14 cellular contexts compared by ENCODE assay signal in genomic region chr5:68178579-68178978, GRCh38. TPM values are rescaled to one million over a fixed set of nuclear protein-coding genes. Genes with fewer than 3 reads are reported as not detected.
DNase-seq lines count a peak whose midpoint lies in the region; ATAC-seq and TF ChIP-seq lines count a peak whose summit lies in the region.
"Had no signal": no experiment of that assay in that cellular context is flagged by ENCODE, and none has a peak within 500 bp of the region (broad histone marks: within the 10 kb centered on the region; RNA-seq: fewer than 3 reads in every experiment).

No MANE protein-coding gene starts in this region.

- no peaks in the 10 kb centered on the region for H3K36me3 Mint-ChIP-seq in activated CD4-positive, alpha-beta T cell treated with anti-CD3 and anti-CD28 coated beads for 36 hours (ENCODE audit: low read depth)
- H3K36me3 Mint-ChIP-seq: CD4-positive, alpha-beta memory T cell had no signal

- H3K27ac ChIP-seq in RWPE2 (ENCODE audit: poor library complexity, severe bottlenecking) = peak overlapping the region; percentile 27
- H3K27ac ChIP-seq in foreskin keratinocyte = peak overlapping the region; percentile 5
- H3K27ac ChIP-seq: stomach had no signal

- H3K27me3 Mint-ChIP-seq in activated CD4-positive, alpha-beta T cell treated with anti-CD3 and anti-CD28 coated beads for 36 hours = no peaks in the 10 kb centered on the region
- H3K27me3 Mint-ChIP-seq: CD4-positive, alpha-beta memory T cell had no signal

- TF ChIP-seq CTCF in RWPE2 (IDR thresholded peaks at IDR 0.05; ENCODE audit: poor library complexity, severe bottlenecking) = no peak
- no peak for TF ChIP-seq CTCF in foreskin keratinocyte (conservative IDR thresholded peaks at IDR 0.05)

- no peaks in the 10 kb centered on the region for H3K36me3 ChIP-seq in RWPE2 (ENCODE audit: low read depth)
- H3K36me3 ChIP-seq: stomach had no signal

- intact Hi-C loops in activated CD4-positive, alpha-beta T cell treated with anti-CD3 and anti-CD28 coated beads for 36 hours (cut with DNase I, micrococcal nuclease) = no loop called here

- H3K27me3 ChIP-seq in RWPE2 (ENCODE audit: insufficient read depth, poor library complexity, severe bottlenecking) (no peaks in the 10 kb centered on the region), foreskin keratinocyte (no peaks in the 10 kb centered on the region)
- H3K27me3 ChIP-seq: stomach had no signal

- peak; percentile 29 for DNase-seq in activated CD4-positive, alpha-beta T cell treated with anti-CD3 and anti-CD28 coated beads for 36 hours
- DNase-seq in activated CD4-positive, alpha-beta T cell treated with anti-CD3 and anti-CD28 coated beads, Interleukin-2, amount 50 U/mL, for 1 hour = no peak
- DNase-seq in EH (ENCODE audit: low read depth) = peak; percentile 49
- DNase-seq in RWPE2 (ENCODE audit: low spot score) = peak; percentile 73
- peak; percentile 76 to 85 for DNase-seq in foreskin keratinocyte
- DNase-seq in dermis blood vessel endothelial cell = no peak
- no peak for DNase-seq in SIG-M5 (lab: John Stamatoyannopoulos, UW)
- DNase-seq: anterior cingulate cortex; CD4-positive, alpha-beta memory T cell; IMR-90; NCI-H1092; NCI-H2171; stomach had no signal

- no peak overlapping the region for H3K27ac Mint-ChIP-seq in activated CD4-positive, alpha-beta T cell treated with anti-CD3 and anti-CD28 coated beads for 36 hours
- H3K27ac Mint-ChIP-seq: CD4-positive, alpha-beta memory T cell had no signal

- H3K4me3 ChIP-seq in RWPE2 (ENCODE audit: severe bottlenecking) = no peak overlapping the region
- H3K4me3 ChIP-seq: stomach had no signal

- ATAC-seq in activated CD4-positive, alpha-beta T cell treated with anti-CD3 and anti-CD28 coated beads for 36 hours = peak; percentile 80
- peak; percentile 98 for ATAC-seq in RWPE2 (ENCODE audit: low read depth)
- ATAC-seq in foreskin keratinocyte = peak; percentile 91
- no peak for ATAC-seq in HG02938 (IDR thresholded peaks at IDR 0.05; ENCODE audit: unreplicated experiment)

- H3K9me3 ChIP-seq in RWPE2 (ENCODE audit: severe bottlenecking) = no peaks in the 10 kb centered on the region
- H3K9me3 ChIP-seq: stomach had no signal

- POLR2A ChIA-PET in activated CD4-positive, alpha-beta T cell treated with anti-CD3 and anti-CD28 coated beads for 36 hours (lab: Charles Lee) = no interaction called here

- CTCF ChIA-PET in activated CD4-positive, alpha-beta T cell treated with anti-CD3 and anti-CD28 coated beads for 36 hours (lab: Charles Lee) = interaction anchor here (0.7 kb wide), 1 partner anchor 24 kb away, joined by 3 read pairs; no protein-coding TSS in a partner anchor

- H3K4me1 Mint-ChIP-seq in activated CD4-positive, alpha-beta T cell treated with anti-CD3 and anti-CD28 coated beads for 36 hours = peaks cover 2% of the 10 kb centered on the region

- no peaks in the 10 kb centered on the region for H3K9me3 Mint-ChIP-seq in activated CD4-positive, alpha-beta T cell treated with anti-CD3 and anti-CD28 coated beads for 36 hours (ENCODE audit: low read depth)

- H3K4me1 ChIP-seq in RWPE2 (ENCODE audit: insufficient read depth, poor library complexity, severe bottlenecking) (peaks cover 4% of the 10 kb centered on the region), foreskin keratinocyte (no peaks in the 10 kb centered on the region)
- H3K4me1 ChIP-seq: stomach had no signal

- H3K4me3 Mint-ChIP-seq in activated CD4-positive, alpha-beta T cell treated with anti-CD3 and anti-CD28 coated beads for 36 hours = no peak overlapping the region
- H3K4me3 Mint-ChIP-seq: CD4-positive, alpha-beta memory T cell had no signal

RNA-seq across cellular contexts. Expression of gene PIK3R1, which starts 37.0 kb away (rescaled TPM):
- 10 to 100 TPM; 40.0 to 49.0 TPM for total RNA-seq in activated CD4-positive, alpha-beta T cell treated with anti-CD3 and anti-CD28 coated beads for 36 hours
- total RNA-seq in foreskin keratinocyte (13.9 and 15.6 TPM in 2 replicates), dermis blood vessel endothelial cell (18.4 and 19.5 TPM in 2 replicates)
- 1.7 and 2.2 TPM in 2 replicates for polyA plus RNA-seq in foreskin keratinocyte

Comparison
In these comparisons a context has a peak if more than half of its experiments do, and no peak if none do; other contexts are left out.
1. DNase-seq: peak in activated CD4-positive, alpha-beta T cell treated with anti-CD3 and anti-CD28 coated beads for 36 hours (single experiment), EH (single experiment), RWPE2 (single experiment) and foreskin keratinocyte (2 of 2); none in activated CD4-positive, alpha-beta T cell treated with anti-CD3 and anti-CD28 coated beads, Interleukin-2, amount 50 U/mL, for 1 hour (single experiment), dermis blood vessel endothelial cell (single experiment) and SIG-M5 (single experiment).